9 cellular contexts compared by ENCODE assay signal in the genomic region with DNA sequence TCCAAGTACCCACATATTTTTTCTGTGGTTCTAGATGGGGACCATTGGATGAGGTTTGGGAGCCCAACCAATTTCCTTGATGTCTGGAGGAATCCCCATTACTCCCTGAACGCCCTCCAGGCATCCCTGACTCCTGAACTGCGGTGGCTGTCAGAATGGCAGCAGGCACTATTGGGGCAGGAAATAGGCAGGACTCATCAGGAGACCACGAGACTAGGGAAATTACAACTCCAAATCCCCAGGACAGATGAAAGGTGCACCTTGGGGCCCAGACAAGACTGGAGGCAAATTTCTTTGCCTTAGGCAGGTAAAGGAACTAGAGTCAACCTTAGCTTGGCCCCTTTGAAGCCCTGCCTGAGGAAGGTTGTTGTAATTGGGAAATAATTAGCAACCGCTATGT. TPM values are rescaled to one million over a fixed set of nuclear protein-coding genes. Genes with fewer than 3 reads are reported as not detected.
DNase-seq lines count a peak whose midpoint lies in the region; ATAC-seq, FAIRE-seq and TF ChIP-seq lines count a peak whose summit lies in the region.
"Had no signal": no experiment of that assay in that cellular context is flagged by ENCODE, and none has a peak within 500 bp of the region (broad histone marks: within the 10 kb centered on the region; RNA-seq: fewer than 3 reads in every experiment).

No MANE protein-coding gene starts in this region.

- POLR2A ChIA-PET in A549 (lab: Yijun Ruan, JAX) = interaction anchor here (2.1 kb wide), 1 partner anchor 53 kb away, joined by 15 read pairs; the partner anchor contains the start of gene POGZ

- H3K9me3 Mint-ChIP-seq in H9 = no peaks in the 10 kb centered on the region
- H3K9me3 Mint-ChIP-seq in memory B cell = no peaks in the 10 kb centered on the region

- H3K27me3 Mint-ChIP-seq in H9 (ENCODE audit: low read depth) (no peaks in the 10 kb centered on the region), memory B cell (no peaks in the 10 kb centered on the region)

- TF ChIP-seq POLR2A in A549 (IDR thresholded peaks at IDR 0.05; ENCODE audit: low read length) (no peak), body of pancreas (IDR thresholded peaks at IDR 0.05) (no peak)

- H3K36me3 ChIP-seq in body of pancreas (replicated peaks in 1 of 2; ENCODE audit: insufficient read depth in 1 of 2, low read depth in 2 of 2) = no peaks in the 10 kb centered on the region

- H3K27me3 ChIP-seq in H9 (ENCODE audit: insufficient read depth, low read length) (no peaks in the 10 kb centered on the region), body of pancreas (no peaks in the 10 kb centered on the region)

- H2AFZ ChIP-seq in H9 (ENCODE audit: low read length) = no peak overlapping the region

- H3K4me2 ChIP-seq in A549 = peak overlapping the region; percentile 92
- H3K4me2 ChIP-seq in H9 (ENCODE audit: insufficient read depth, insufficient read length, low read length) = peak overlapping the region; percentile 76

- H3K14ac ChIP-seq in H9 (ENCODE audit: insufficient read depth, low read length) = no peak overlapping the region

- no peak overlapping the region for H2BK12ac ChIP-seq in H9 (ENCODE audit: insufficient read length, low read depth, low read length)

- no peaks in the 10 kb centered on the region for H3K79me1 ChIP-seq in H9 (ENCODE audit: insufficient read depth, low read depth, low read length, poor library complexity, severe bottlenecking)

- H3K27ac Mint-ChIP-seq in H9 (no peak overlapping the region; a peak in 1 of 7 replicates), memory B cell (no peak overlapping the region)

- no peak overlapping the region for H3K23ac ChIP-seq in H9 (ENCODE audit: insufficient read length, low read depth, low read length)

- FAIRE-seq in A549 (lab: Jason Lieb, UNC) = no peak

- H2BK15ac ChIP-seq in H9 (ENCODE audit: low read depth, low read length) = no peak overlapping the region

- no peak overlapping the region for H4K5ac ChIP-seq in H9 (ENCODE audit: insufficient read length, low read depth, low read length)

- intact Hi-C loops in body of pancreas (cut with DNase I) = no loop called here

- CTCF ChIA-PET in A549 (lab: Yijun Ruan, JAX) = interaction anchor here (0.9 to 1.8 kb wide), 3 partner anchors 8 to 22 kb away, joined by 3 to 6 read pairs (median 4); no protein-coding TSS in a partner anchor

- H3T11ph ChIP-seq in H9 (ENCODE audit: low read length) = no peak overlapping the region

- no peak overlapping the region for H3K4ac ChIP-seq in H9 (ENCODE audit: low read depth, low read length)

- H2BK5ac ChIP-seq in H9 (ENCODE audit: insufficient read length, low read length) = no peak overlapping the region

- H3K4me3 ChIP-seq in A549 (peak overlapping the region; percentile 64; the same call in 2 of the 3 replicates), body of pancreas (peak overlapping the region; percentile 64 to 86)

- no peak for ATAC-seq in A549
- no peak for ATAC-seq in body of pancreas
- no peak for ATAC-seq in memory B cell (ENCODE audit: low read depth)

- DNase-seq in A549 (ENCODE audit: low read depth in 1 of 2, low spot score in 1 of 2) (no peak), H9 (peak; percentile 40), body of pancreas (no peak), memory B cell (ENCODE audit: low spot score in 2 of 2) (no peak), cerebellar nuclear complex (lab: John Stamatoyannopoulos, UW) (no peak), MV-4-11 (lab: John Stamatoyannopoulos, UW) (no peak), NCI-H345 treated with DMSO at 0.1 percent for 48 hours (lab: John Stamatoyannopoulos, UW; ENCODE audit: unreplicated experiment) (no peak), HuH-7 (ENCODE audit: low spot score) (no peak)
- DNase-seq: GOT3 had no signal

- H3K9me3 ChIP-seq in A549 = no peaks in the 10 kb centered on the region
- H3K9me3 ChIP-seq in H9 (ENCODE audit: control insufficient read depth, low read depth, low read length) = no peaks in the 10 kb centered on the region
- no peaks in the 10 kb centered on the region for H3K9me3 ChIP-seq in body of pancreas

- H3K4me1 ChIP-seq in A549 = peaks cover 38% of the 10 kb centered on the region
- H3K4me1 ChIP-seq in H9 (ENCODE audit: insufficient read depth, low read length) = peaks cover 15% of the 10 kb centered on the region; the same call in 1 of the 2 replicates
- H3K4me1 ChIP-seq in body of pancreas = peaks cover 62% of the 10 kb centered on the region

- H4K20me1 ChIP-seq in H9 (ENCODE audit: control insufficient read depth, insufficient read depth, insufficient read length) = no peaks in the 10 kb centered on the region

- peaks cover 21% of the 10 kb centered on the region for H3K23me2 ChIP-seq in H9 (ENCODE audit: insufficient read length, low read depth, low read length, poor library complexity, severe bottlenecking)

- WGBS in A549 (ENCODE audit: missing lambda C conversion rate) = 94% methylated on average over 4 of the region's 4 CpGs
- no CpG with 5 or more reads among the region's 4 CpGs for WGBS in H9 (ENCODE audit: extremely low coverage, insufficient read length, low lambda C conversion rate)
- 21 to 36% methylated on average over 4 of the region's 4 CpGs for WGBS in body of pancreas, 2 donors

- TF ChIP-seq CTCF in A549 (IDR thresholded peaks at IDR 0.05) (no peak), H9 (conservative IDR thresholded peaks at IDR 0.05) (no peak), body of pancreas (IDR thresholded peaks at IDR 0.05) (no peak)

- H3K56ac ChIP-seq in H9 (ENCODE audit: insufficient read length, low read depth, low read length) = no peak overlapping the region

- no peaks in the 10 kb centered on the region; a peak in 3 of 7 replicates for H3K36me3 Mint-ChIP-seq in H9 (ENCODE audit: insufficient read depth in 1 of 3, low read depth in 3 of 3)
- H3K36me3 Mint-ChIP-seq in memory B cell = no peaks in the 10 kb centered on the region

- TF ChIP-seq EP300 in A549 (IDR thresholded peaks at IDR 0.05) = no peak

- H3K27ac ChIP-seq in A549 = no peak overlapping the region
- no peak overlapping the region for H3K27ac ChIP-seq in H9 (ENCODE audit: insufficient read length, low read depth, low read length)
- H3K27ac ChIP-seq in body of pancreas = peak overlapping the region; percentile 91 to 100 (median 96)

- no peak overlapping the region for H2BK20ac ChIP-seq in H9 (ENCODE audit: low read depth, low read length, poor library complexity, severe bottlenecking)

- H4K8ac ChIP-seq in H9 (replicated peaks; ENCODE audit: insufficient read length, low read depth, low read length) = no peak overlapping the region

- peak overlapping the region; percentile 13 for H3K9ac ChIP-seq in H9 (ENCODE audit: extremely low read depth, insufficient read length, low read length)

- H3K4me3 Mint-ChIP-seq in H9 = peak overlapping the region; percentile 89 to 91
- H3K4me3 Mint-ChIP-seq in memory B cell = peak overlapping the region; percentile 25

- H3K4me1 Mint-ChIP-seq in H9 (peaks cover 48 to 52% of the 10 kb centered on the region in 2 experiments), memory B cell (peaks cover 6% of the 10 kb centered on the region)

- TF ChIP-seq RAD21 in A549 (conservative IDR thresholded peaks at IDR 0.05 in 1 of 2, IDR thresholded peaks at IDR 0.05 in 1 of 2) = no peak

- no peak overlapping the region for H2BK120ac ChIP-seq in H9 (ENCODE audit: low read depth, low read length, poor library complexity, severe bottlenecking)

- no peak overlapping the region for H2AK5ac ChIP-seq in H9 (ENCODE audit: insufficient read length, low read length)

- H3K79me2 ChIP-seq in H9 (ENCODE audit: insufficient read depth, low read length) = no peaks in the 10 kb centered on the region

- H3K18ac ChIP-seq in H9 (ENCODE audit: insufficient read length, low read depth, low read length) = no peak overlapping the region

- no peak overlapping the region for H4K91ac ChIP-seq in H9 (ENCODE audit: insufficient read length, low read depth, low read length)

TF ChIP-seq in A549, 52 proteins besides CTCF, POLR2A, EP300 and RAD21:
- no peak for TF ChIP-seq ZSCAN20 (CRISPR knock-in tag; IDR thresholded peaks at IDR 0.05)

RNA-seq across cellular contexts. Expression of gene CGN, which starts 1.1 kb away (rescaled TPM):
- 1.8 and 2.1 TPM in 2 replicates for polyA plus RNA-seq in A549 (2011; rRNA removed)
- 0.69 and 0.71 TPM in 2 replicates for polyA plus RNA-seq in A549 (2012; cell fraction: cytosol; rRNA removed)
- 5.2 and 5.5 TPM in 2 replicates for polyA plus RNA-seq in A549 (2012; cell fraction: nucleus; rRNA removed)
- 2.3 to 3.0 TPM (median 2.4 TPM) in 3 replicates for polyA plus RNA-seq in A549 (2017; fragmentation: RNase III; extraction: RNeasy Plus Mini Kit Qiagen cat#74134 plus additional on column Dnase treatment)
- 1.8 and 4.2 TPM in 2 replicates for polyA minus RNA-seq in A549 (2011; rRNA and poly(A)+ RNA removed)
- 29.9 and 30.9 TPM in 2 replicates for total RNA-seq in H9 (2021)
- total RNA-seq in body of pancreas = 10 to 100 TPM; 31.0 to 42.8 TPM

RNA-seq across cellular contexts. Expression of gene TUFT1, which starts 27.8 kb away (rescaled TPM):
- polyA plus RNA-seq in A549 (2011; rRNA removed) (24.5 and 27.5 TPM in 2 replicates), A549 (2017; fragmentation: RNase III; extraction: RNeasy Plus Mini Kit Qiagen cat#74134 plus additional on column Dnase treatment) (21.1 to 31.1 TPM (median 26.7 TPM) in 3 replicates)
- polyA plus RNA-seq in A549 (2012; cell fraction: cytosol; rRNA removed) = 22.2 and 25.7 TPM in 2 replicates
- polyA plus RNA-seq in A549 (2012; cell fraction: nucleus; rRNA removed) = 27.5 and 41.8 TPM in 2 replicates
- 13.3 and 24.4 TPM in 2 replicates for polyA minus RNA-seq in A549 (2011; rRNA and poly(A)+ RNA removed)
- total RNA-seq in H9 (2021) (6.2 and 6.5 TPM in 2 replicates), body of pancreas (10 to 100 TPM; 10.9 to 17.1 TPM)

RNA-seq across cellular contexts. Expression of gene POGZ, which starts 53.0 kb away (rescaled TPM):
- polyA plus RNA-seq in A549 (2011; rRNA removed) (44.1 and 64.0 TPM in 2 replicates), A549 (2017; fragmentation: RNase III; extraction: RNeasy Plus Mini Kit Qiagen cat#74134 plus additional on column Dnase treatment) (20.8 to 22.0 TPM (median 21.9 TPM) in 3 replicates)
- 16.6 and 17.8 TPM in 2 replicates for polyA plus RNA-seq in A549 (2012; cell fraction: cytosol; rRNA removed)
- polyA plus RNA-seq in A549 (2012; cell fraction: nucleus; rRNA removed) = 45.4 and 60.9 TPM in 2 replicates
- polyA minus RNA-seq in A549 (2011; rRNA and poly(A)+ RNA removed) = 112 and 141 TPM in 2 replicates
- total RNA-seq in H9 (2021) (93.0 and 102 TPM in 2 replicates), body of pancreas (10 to 100 TPM; 29.8 to 76.8 TPM)

Comparison
In these comparisons a context has a peak if more than half of its experiments do, and no peak if none do; other contexts are left out.
1. H3K27ac ChIP-seq: peak in body of pancreas (4 of 4); none in A549 (0 of 2) and H9 (single experiment).